In the genomic region with DNA sequence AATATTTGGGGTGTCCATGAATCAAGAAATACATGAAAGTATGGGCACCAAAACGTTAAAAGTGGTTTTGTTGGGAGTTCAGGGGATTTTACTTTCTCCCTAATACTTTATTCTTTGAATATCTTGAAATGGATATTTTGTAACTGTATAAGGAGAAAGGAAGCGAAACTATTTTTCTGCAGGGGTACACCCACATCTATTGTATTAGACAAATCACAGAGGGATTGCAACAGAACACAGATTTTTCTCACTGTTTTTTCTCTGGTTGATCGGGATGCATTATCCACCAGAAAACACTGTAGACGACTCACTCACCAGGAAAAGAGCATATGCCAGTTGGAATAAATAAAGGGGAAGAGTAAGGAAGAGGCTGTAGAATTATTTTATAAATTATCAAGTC, we compare ENCODE assay signal across 18 cellular contexts. TPM values are rescaled to one million over a fixed set of nuclear protein-coding genes. Genes with fewer than 3 reads are reported as not detected.
DNase-seq lines count a peak whose midpoint lies in the region; ATAC-seq and TF ChIP-seq lines count a peak whose summit lies in the region.
"Had no signal": no experiment of that assay in that cellular context is flagged by ENCODE, and none has a peak within 500 bp of the region (broad histone marks: within the 10 kb centered on the region; RNA-seq: fewer than 3 reads in every experiment).

No MANE protein-coding gene starts in this region.

- CTCF ChIA-PET in HCT116 (lab: Charles Lee), result no interaction called here

- H3K36me3 Mint-ChIP-seq in activated T-cell treated with anti-CD3 and anti-CD28 coated beads, Interleukin-2, amount 50 U/mL, for 72 hours (ENCODE audit: insufficient read depth in 2 of 2), result peaks cover 7 to 19% of the 10 kb centered on the region in 2 donors
- H3K36me3 Mint-ChIP-seq in activated naive CD8-positive, alpha-beta T cell treated with anti-CD3 and anti-CD28 coated beads, Interleukin-2, amount 50 U/mL, for 24 hours (ENCODE audit: low read depth), result peaks cover 6% of the 10 kb centered on the region
- peaks cover 3% of the 10 kb centered on the region for H3K36me3 Mint-ChIP-seq in neural progenitor cell

- H3K4me1 ChIP-seq in HCT116 (ENCODE audit: control insufficient read depth in 1 of 2, insufficient read depth in 2 of 2, low read length in 2 of 2) (peaks cover 7 to 23% of the 10 kb centered on the region in 2 experiments; a peak in 3 of 4 replicates), neural progenitor cell (peaks cover 10% of the 10 kb centered on the region)

- no peaks in the 10 kb centered on the region for H3K9me2 ChIP-seq in HCT116 (ENCODE audit: insufficient read depth)

- H3K9ac ChIP-seq in HCT116 (ENCODE audit: low read length), result no peak overlapping the region
- H3K9ac ChIP-seq in neural progenitor cell, result no peak overlapping the region

- no peak for TF ChIP-seq CTCF in HCT116 (IDR thresholded peaks at IDR 0.05 in 2 of 3, conservative IDR thresholded peaks at IDR 0.05 in 1 of 3; ENCODE audit: borderline replicate concordance in 1 of 3, insufficient read depth in 1 of 3, low read depth in 2 of 3, low read length in 2 of 3)
- no peak for TF ChIP-seq CTCF in neural progenitor cell (IDR thresholded peaks at IDR 0.05)

- no peak for DNase-seq in activated T-cell treated with anti-CD3 and anti-CD28 coated beads, Interleukin-2, amount 50 U/mL, for 72 hours
- no peak for DNase-seq in activated T-cell treated with anti-CD3 and anti-CD28 coated beads, Interleukin-2, amount 50 U/mL, for 48 hours
- DNase-seq in HCT116 (ENCODE audit: low read depth, low spot score), result no peak
- no peak for DNase-seq in activated naive CD8-positive, alpha-beta T cell treated with anti-CD3 and anti-CD28 coated beads, Interleukin-2, amount 50 U/mL, for 24 hours
- no peak for DNase-seq in neural progenitor cell (ENCODE audit: low spot score)
- DNase-seq in NCI-H524 treated with DMSO at 0.1 percent for 48 hours (lab: John Stamatoyannopoulos, UW), result no peak
- no peak for DNase-seq in posterior cingulate gyrus
- no peak for DNase-seq in NCI-H187 treated with DMSO at 0.1 percent for 48 hours (lab: John Stamatoyannopoulos, UW)
- DNase-seq: activated B cell treated with CpG ODN at 0.5 μM for 24 hours; activated CD8-positive, alpha-beta memory T cell treated with anti-CD3 and anti-CD28 coated beads, Interleukin-2, amount 50 U/mL, for 4 hours; amygdala; foreskin melanocyte; KBM-7; left ventricle myocardium inferior; naive B cell; NCI-H1436 treated with DMSO at 0.1 percent for 48 hours; NCI-H345; PC-3 had no signal

- no peaks in the 10 kb centered on the region for H3K27me3 ChIP-seq in HCT116 (ENCODE audit: insufficient read depth, low read length)
- H3K27me3 ChIP-seq in neural progenitor cell, result no peaks in the 10 kb centered on the region

- H3K9me3 ChIP-seq in HCT116 (ENCODE audit: control insufficient read depth in 1 of 2, insufficient read depth in 1 of 2, low read depth in 1 of 2, low read length in 2 of 2), result no peaks in the 10 kb centered on the region
- H3K9me3 ChIP-seq in neural progenitor cell (ENCODE audit: low read depth), result no peaks in the 10 kb centered on the region
- H3K9me3 ChIP-seq: left ventricle myocardium inferior had no signal

- H3K36me3 ChIP-seq in HCT116 (ENCODE audit: control insufficient read depth in 1 of 2, insufficient read depth in 2 of 2, low read length in 2 of 2) (peaks cover 4 to 10% of the 10 kb centered on the region in 2 experiments; a peak in 2 of 4 replicates), neural progenitor cell (no peaks in the 10 kb centered on the region)

- BruUV-seq in HCT116 (replicated peaks; lab: Mats Ljungman, UMichigan), result no TSS peak

- H3K9me3 Mint-ChIP-seq in activated T-cell treated with anti-CD3 and anti-CD28 coated beads, Interleukin-2, amount 50 U/mL, for 72 hours, result no peaks in the 10 kb centered on the region
- H3K9me3 Mint-ChIP-seq in activated naive CD8-positive, alpha-beta T cell treated with anti-CD3 and anti-CD28 coated beads, Interleukin-2, amount 50 U/mL, for 24 hours, result no peaks in the 10 kb centered on the region
- H3K9me3 Mint-ChIP-seq in neural progenitor cell, result no peaks in the 10 kb centered on the region
- H3K9me3 Mint-ChIP-seq: activated B cell treated with CpG ODN at 0.5 μM for 24 hours, naive B cell had no signal

- no peak for TF ChIP-seq RAD21 in HCT116 (IDR thresholded peaks at IDR 0.05; ENCODE audit: low read depth)

- H3K4me3 Mint-ChIP-seq in activated T-cell treated with anti-CD3 and anti-CD28 coated beads, Interleukin-2, amount 50 U/mL, for 72 hours, result peak overlapping the region; percentile 45 to 60
- H3K4me3 Mint-ChIP-seq in activated naive CD8-positive, alpha-beta T cell treated with anti-CD3 and anti-CD28 coated beads, Interleukin-2, amount 50 U/mL, for 24 hours, result peak overlapping the region; percentile 32
- peak overlapping the region; percentile 25 for H3K4me3 Mint-ChIP-seq in neural progenitor cell

- no peak overlapping the region for H3K4me3 ChIP-seq in HCT116 (replicated peaks in 1 of 2; ENCODE audit: low read depth in 1 of 2, low read length in 2 of 2)
- H3K4me3 ChIP-seq in neural progenitor cell, result no peak overlapping the region

- intact Hi-C loops in HCT116 (cut with micrococcal nuclease) (loop anchor here (2.0 kb wide), 1 partner anchor 27 kb away; a partner anchor contains a TSS), posterior cingulate gyrus (cut with DNase I) (no loop called here)

- no peak overlapping the region; the same call in 1 of the 2 replicates for H3K27ac ChIP-seq in HCT116 (ENCODE audit: low read depth, low read length)
- H3K27ac ChIP-seq in neural progenitor cell, result no peak overlapping the region

- peaks cover 26% of the 10 kb centered on the region for H3F3A ChIP-seq in neural progenitor cell (ENCODE audit: low read depth)

- RAD21 ChIA-PET in HCT116 (lab: Charles Lee; ENCODE audit: low non-redundant PET in 1 of 2, low total read pairs in 2 of 2, uncharacterized antibody in 2 of 2, unreplicated experiment in 2 of 2), result no interaction called here

- ATAC-seq in activated T-cell treated with anti-CD3 and anti-CD28 coated beads, Interleukin-2, amount 50 U/mL, for 72 hours (replicated peaks in 1 of 2), result no peak
- ATAC-seq in HCT116, result no peak
- no peak for ATAC-seq in activated naive CD8-positive, alpha-beta T cell treated with anti-CD3 and anti-CD28 coated beads, Interleukin-2, amount 50 U/mL, for 24 hours
- ATAC-seq: PC-3 had no signal

- H3K4me2 ChIP-seq in HCT116 (ENCODE audit: low read length) (peak overlapping the region; percentile 69), neural progenitor cell (no peak overlapping the region)

- peaks cover 33% of the 10 kb centered on the region for H3K4me1 Mint-ChIP-seq in activated T-cell treated with anti-CD3 and anti-CD28 coated beads, Interleukin-2, amount 50 U/mL, for 72 hours (ENCODE audit: low read depth)
- H3K4me1 Mint-ChIP-seq in activated naive CD8-positive, alpha-beta T cell treated with anti-CD3 and anti-CD28 coated beads, Interleukin-2, amount 50 U/mL, for 24 hours, result peaks cover 29% of the 10 kb centered on the region
- H3K4me1 Mint-ChIP-seq in neural progenitor cell, result peaks cover 15% of the 10 kb centered on the region

- H3K27ac Mint-ChIP-seq in activated T-cell treated with anti-CD3 and anti-CD28 coated beads, Interleukin-2, amount 50 U/mL, for 72 hours, result peak overlapping the region; percentile 5
- no peak overlapping the region for H3K27ac Mint-ChIP-seq in activated naive CD8-positive, alpha-beta T cell treated with anti-CD3 and anti-CD28 coated beads, Interleukin-2, amount 50 U/mL, for 24 hours
- H3K27ac Mint-ChIP-seq in neural progenitor cell, result no peak overlapping the region

- POLR2A ChIA-PET in HCT116 (lab: Charles Lee), result interaction anchor here (1.7 kb wide), 1 partner anchor 8 kb away, joined by 25 read pairs; a partner anchor contains a TSS

- no peak overlapping the region for H2AFZ ChIP-seq in HCT116 (ENCODE audit: low read depth, low read length, poor library complexity, severe bottlenecking)
- H2AFZ ChIP-seq in neural progenitor cell (replicated peaks), result no peak overlapping the region

- no peak for TF ChIP-seq POLR2A in HCT116 (IDR thresholded peaks at IDR 0.05; ENCODE audit: borderline replicate concordance, extremely low read depth, insufficient read depth, insufficient read length)

- H3K79me2 ChIP-seq in HCT116 (ENCODE audit: insufficient read depth, low read length) (peaks cover 64% of the 10 kb centered on the region), neural progenitor cell (ENCODE audit: low read depth) (peaks cover 59% of the 10 kb centered on the region)

- no peaks in the 10 kb centered on the region for H4K20me1 ChIP-seq in HCT116 (ENCODE audit: insufficient read depth)
- peaks cover 29% of the 10 kb centered on the region for H4K20me1 ChIP-seq in neural progenitor cell (ENCODE audit: low read depth)

- no peaks in the 10 kb centered on the region for H3K27me3 Mint-ChIP-seq in activated T-cell treated with anti-CD3 and anti-CD28 coated beads, Interleukin-2, amount 50 U/mL, for 72 hours (ENCODE audit: low read depth)
- H3K27me3 Mint-ChIP-seq in activated naive CD8-positive, alpha-beta T cell treated with anti-CD3 and anti-CD28 coated beads, Interleukin-2, amount 50 U/mL, for 24 hours, result no peaks in the 10 kb centered on the region
- peaks cover 2% of the 10 kb centered on the region for H3K27me3 Mint-ChIP-seq in neural progenitor cell (ENCODE audit: insufficient read depth, low read depth)
- H3K27me3 Mint-ChIP-seq: activated B cell treated with CpG ODN at 0.5 μM for 24 hours, naive B cell had no signal

TF ChIP-seq in HCT116, 20 proteins besides CTCF, POLR2A, EP300 and RAD21 (continues in another document):
- TF ChIP-seq SP1 (IDR thresholded peaks at IDR 0.05; ENCODE audit: low read depth) (no peak), EGR1 (IDR thresholded peaks at IDR 0.05; ENCODE audit: low read depth) (no peak), ZNF274 (IDR thresholded peaks at IDR 0.05; ENCODE audit: low read depth, low read length) (no peak), POLR2AphosphoS5 (IDR thresholded peaks at IDR 0.05; ENCODE audit: low read depth, low read length) (no peak)

RNA-seq across cellular contexts. Expression of a gene that starts 1.2 kb away (rescaled TPM):
- total RNA-seq in activated T-cell treated with anti-CD3 and anti-CD28 coated beads, Interleukin-2, amount 50 U/mL, for 72 hours, result 10 to 100 TPM; 33.1 TPM
- total RNA-seq in HCT116 (2021; ENCODE audit: unreplicated experiment) (29.7 TPM), neural progenitor cell (ENCODE audit: low replicate concordance) (48.5 and 55.2 TPM in 2 replicates)
- 8.9 and 11.2 TPM in 2 replicates for polyA plus RNA-seq in HCT116 (2012)

RNA-seq across cellular contexts. Expression of a gene that starts 8.3 kb away (rescaled TPM):
- 10 to 100 TPM in 1 of 2 donors, 1 to 10 TPM in 1; 8.1 to 11.0 TPM for total RNA-seq in activated T-cell treated with anti-CD3 and anti-CD28 coated beads, Interleukin-2, amount 50 U/mL, for 72 hours
- total RNA-seq in HCT116 (2021; ENCODE audit: unreplicated experiment) (5.5 TPM), neural progenitor cell (ENCODE audit: low replicate concordance) (9.0 and 15.5 TPM in 2 replicates)
- 1.3 and 3.2 TPM in 2 replicates for polyA plus RNA-seq in HCT116 (2012)

RNA-seq across cellular contexts. Expression of a gene that starts 26.5 kb away (rescaled TPM):
- 10 to 100 TPM; 10.0 TPM for total RNA-seq in activated T-cell treated with anti-CD3 and anti-CD28 coated beads, Interleukin-2, amount 50 U/mL, for 72 hours
- total RNA-seq in HCT116 (2021; ENCODE audit: unreplicated experiment), result 12.3 TPM
- 2.0 and 3.8 TPM in 2 replicates for polyA plus RNA-seq in HCT116 (2012)
- 18.0 and 23.7 TPM in 2 replicates for total RNA-seq in neural progenitor cell (ENCODE audit: low replicate concordance)

RNA-seq across cellular contexts. Expression of a gene that starts 34.5 kb away (rescaled TPM):
- 10 to 100 TPM; 33.7 to 35.6 TPM for total RNA-seq in activated T-cell treated with anti-CD3 and anti-CD28 coated beads, Interleukin-2, amount 50 U/mL, for 72 hours
- total RNA-seq in HCT116 (2021; ENCODE audit: unreplicated experiment), result 53.8 TPM
- polyA plus RNA-seq in HCT116 (2012), result 15.9 and 17.4 TPM in 2 replicates
- 49.9 and 56.7 TPM in 2 replicates for total RNA-seq in neural progenitor cell (ENCODE audit: low replicate concordance)
